Comparison of ENCODE assay signal across 8 cellular contexts in genomic region chr7:44735403-44736165, GRCh38. TPM values are rescaled to one million over a fixed set of nuclear protein-coding genes. Genes with fewer than 3 reads are reported as not detected.
DNase-seq lines count a peak whose midpoint lies in the region; ATAC-seq lines count a peak whose summit lies in the region.

No MANE protein-coding gene starts in this region.

- H3K27me3 Mint-ChIP-seq in activated naive CD8-positive, alpha-beta T cell treated with anti-CD3 and anti-CD28 coated beads, Interleukin-2, amount 10 ng/mL, durations not matched to agents 7 days and 5 days, result peaks cover 2% of the 10 kb centered on the region

- intact Hi-C loops in posterior vena cava (cut with DNase I), result no loop called here

- peaks cover 7% of the 10 kb centered on the region for H3K4me1 Mint-ChIP-seq in activated naive CD8-positive, alpha-beta T cell treated with anti-CD3 and anti-CD28 coated beads, Interleukin-2, amount 10 ng/mL, durations not matched to agents 7 days and 5 days

- POLR2A ChIA-PET in activated naive CD8-positive, alpha-beta T cell treated with anti-CD3 and anti-CD28 coated beads, Interleukin-2, amount 10 ng/mL, durations not matched to agents 7 days and 5 days (lab: Charles Lee), result no interaction called here

- no peaks in the 10 kb centered on the region for H3K36me3 Mint-ChIP-seq in activated naive CD8-positive, alpha-beta T cell treated with anti-CD3 and anti-CD28 coated beads, Interleukin-2, amount 10 ng/mL, durations not matched to agents 7 days and 5 days

- no peak overlapping the region for H3K4me3 Mint-ChIP-seq in activated naive CD8-positive, alpha-beta T cell treated with anti-CD3 and anti-CD28 coated beads, Interleukin-2, amount 10 ng/mL, durations not matched to agents 7 days and 5 days

- H3K9me3 Mint-ChIP-seq in activated naive CD8-positive, alpha-beta T cell treated with anti-CD3 and anti-CD28 coated beads, Interleukin-2, amount 10 ng/mL, durations not matched to agents 7 days and 5 days, result no peaks in the 10 kb centered on the region

- peak; percentile 73 for ATAC-seq in GM18861 (IDR thresholded peaks at IDR 0.05; ENCODE audit: unreplicated experiment)
- ATAC-seq in activated naive CD8-positive, alpha-beta T cell treated with anti-CD3 and anti-CD28 coated beads, Interleukin-2, amount 10 ng/mL, durations not matched to agents 7 days and 5 days (ENCODE audit: low read depth), result peak; percentile 30
- no peak for ATAC-seq in GM21526 (IDR thresholded peaks at IDR 0.05; ENCODE audit: low FRiP score, unreplicated experiment)

- H3K27ac Mint-ChIP-seq in activated naive CD8-positive, alpha-beta T cell treated with anti-CD3 and anti-CD28 coated beads, Interleukin-2, amount 10 ng/mL, durations not matched to agents 7 days and 5 days, result no peak overlapping the region

- DNase-seq in LoVo (ENCODE audit: low spot score) (peak; percentile 87), posterior vena cava (ENCODE audit: low spot score) (peak; percentile 10), occipital lobe (lab: John Stamatoyannopoulos, UW) (no peak), NCI-H82 (lab: John Stamatoyannopoulos, UW) (no peak), NCI-H2029 treated with DMSO at 0.1 percent for 48 hours (lab: John Stamatoyannopoulos, UW) (no peak)
- DNase-seq in activated naive CD8-positive, alpha-beta T cell treated with anti-CD3 and anti-CD28 coated beads, Interleukin-2, amount 10 ng/mL, durations not matched to agents 7 days and 5 days, result no peak

RNA-seq across cellular contexts. Expression of gene ZMIZ2, which starts 13.1 kb away (rescaled TPM):
- 100 to 1,000 TPM; 120 to 124 TPM for total RNA-seq in activated naive CD8-positive, alpha-beta T cell treated with anti-CD3 and anti-CD28 coated beads, Interleukin-2, amount 10 ng/mL, durations not matched to agents 7 days and 5 days
- total RNA-seq in posterior vena cava (10 to 100 TPM; 52.2 to 67.1 TPM), occipital lobe (12.6 TPM)

Comparison
In these comparisons a context has a peak if more than half of its experiments do, and no peak if none do; other contexts are left out.
1. DNase-seq: peak in LoVo (single experiment) and posterior vena cava (single experiment); none in activated naive CD8-positive, alpha-beta T cell treated with anti-CD3 and anti-CD28 coated beads, Interleukin-2, amount 10 ng/mL, durations not matched to agents 7 days and 5 days (single experiment), occipital lobe (single experiment), NCI-H82 (single experiment) and NCI-H2029 treated with DMSO at 0.1 percent for 48 hours (single experiment).